Comparison of ENCODE assay signal across 9 cellular contexts in the genomic region with DNA sequence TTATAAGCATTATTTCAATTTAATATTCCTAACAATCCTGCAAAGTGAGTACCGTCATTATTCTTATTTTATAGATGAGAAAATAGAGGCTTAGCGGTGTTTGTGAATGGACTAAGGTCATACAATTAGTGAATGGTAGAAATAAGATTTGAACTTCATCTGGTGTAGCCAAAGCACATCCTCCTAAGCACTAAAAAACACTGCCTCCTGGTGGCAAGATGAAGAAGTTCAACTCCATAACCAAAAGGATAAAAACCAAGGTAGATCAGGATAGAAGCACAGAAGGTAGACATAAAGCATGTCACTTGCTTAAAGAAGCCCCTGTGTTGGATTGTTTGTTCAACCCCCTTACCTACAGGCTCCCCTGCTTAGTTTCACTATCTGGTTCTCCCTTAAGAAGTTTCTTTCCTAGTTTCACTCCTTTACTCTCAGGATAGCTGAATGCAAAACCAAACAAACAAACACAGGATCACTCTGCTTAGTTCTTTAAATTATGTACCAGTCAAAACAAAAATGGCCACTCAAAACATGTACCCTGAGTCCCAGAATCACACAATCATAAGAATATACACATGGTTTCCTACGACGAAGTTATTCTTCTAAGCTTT. TPM values are rescaled to one million over a fixed set of nuclear protein-coding genes. Genes with fewer than 3 reads are reported as not detected.
DNase-seq lines count a peak whose midpoint lies in the region; ATAC-seq and TF ChIP-seq lines count a peak whose summit lies in the region.
"Had no signal": no experiment of that assay in that cellular context is flagged by ENCODE, and none has a peak within 500 bp of the region (broad histone marks: within the 10 kb centered on the region; RNA-seq: fewer than 3 reads in every experiment).

No MANE protein-coding gene starts in this region.

- no peaks in the 10 kb centered on the region for H3K9me3 ChIP-seq in CD4-positive, alpha-beta memory T cell (ENCODE audit: control insufficient read depth in 1 of 2, low read length in 2 of 2)
- H3K9me3 ChIP-seq in RWPE2 (ENCODE audit: severe bottlenecking) (no peaks in the 10 kb centered on the region), mesenchymal stem cell (ENCODE audit: control insufficient read depth, low read length) (no peaks in the 10 kb centered on the region)

- H3K9me3 Mint-ChIP-seq in CD4-positive, alpha-beta memory T cell: no peaks in the 10 kb centered on the region

- H3K36me3 Mint-ChIP-seq in CD4-positive, alpha-beta memory T cell: no peaks in the 10 kb centered on the region

- H3K4me1 Mint-ChIP-seq in CD4-positive, alpha-beta memory T cell: peaks cover 6 to 32% (median 22%) of the 10 kb centered on the region in 4 donors

- ATAC-seq in GM19395 (IDR thresholded peaks at IDR 0.05; ENCODE audit: unreplicated experiment): peak; percentile 64
- ATAC-seq in RWPE2 (ENCODE audit: low read depth): no peak
- ATAC-seq in GM18505 (IDR thresholded peaks at IDR 0.05; ENCODE audit: unreplicated experiment): no peak
- no peak for ATAC-seq in GM21515 (IDR thresholded peaks at IDR 0.05; ENCODE audit: unreplicated experiment)
- no peak for ATAC-seq in HG03469 (IDR thresholded peaks at IDR 0.05; ENCODE audit: unreplicated experiment)

- no peaks in the 10 kb centered on the region for H3K27me3 Mint-ChIP-seq in CD4-positive, alpha-beta memory T cell

- no peak overlapping the region for H2BK120ac ChIP-seq in mesenchymal stem cell (ENCODE audit: low read depth, low read length)

- no peak overlapping the region for H2BK15ac ChIP-seq in mesenchymal stem cell (ENCODE audit: low read depth, poor library complexity, severe bottlenecking)

- no peaks in the 10 kb centered on the region for H3K79me1 ChIP-seq in mesenchymal stem cell (replicated peaks; ENCODE audit: low read length, poor library complexity, severe bottlenecking)

- no peak overlapping the region for H3K4me3 ChIP-seq in CD4-positive, alpha-beta memory T cell (ENCODE audit: low read length in 2 of 2)
- no peak overlapping the region for H3K4me3 ChIP-seq in RWPE2 (ENCODE audit: severe bottlenecking)
- H3K4me3 ChIP-seq in mesenchymal stem cell (ENCODE audit: insufficient read depth in 1 of 2, low read depth in 1 of 2, low read length in 2 of 2): no peak overlapping the region

- H3K27me3 ChIP-seq in CD4-positive, alpha-beta memory T cell (ENCODE audit: insufficient read depth, low read length): no peaks in the 10 kb centered on the region
- no peaks in the 10 kb centered on the region for H3K27me3 ChIP-seq in RWPE2 (ENCODE audit: insufficient read depth, poor library complexity, severe bottlenecking)
- H3K27me3 ChIP-seq in mesenchymal stem cell (ENCODE audit: control insufficient read depth in 1 of 2, insufficient read depth in 1 of 2, low read length in 2 of 2): peaks cover 0 to 4% of the 10 kb centered on the region in 2 experiments

- TF ChIP-seq CTCF in RWPE2 (IDR thresholded peaks at IDR 0.05; ENCODE audit: poor library complexity, severe bottlenecking): peak; percentile 24

- H2AFZ ChIP-seq in mesenchymal stem cell (ENCODE audit: low read depth, low read length): no peak overlapping the region

- no peak overlapping the region for H4K8ac ChIP-seq in mesenchymal stem cell (ENCODE audit: low read length)

- no peak overlapping the region for H2BK12ac ChIP-seq in mesenchymal stem cell (ENCODE audit: low read length in 2 of 2)

- no peak for TF ChIP-seq POLR2A in GM18505 (IDR thresholded peaks at IDR 0.05; ENCODE audit: borderline replicate concordance, extremely low read depth, insufficient read depth, insufficient read length)

- H3K27ac ChIP-seq in CD4-positive, alpha-beta memory T cell (ENCODE audit: low read depth, low read length): no peak overlapping the region
- peak overlapping the region; percentile 27 for H3K27ac ChIP-seq in RWPE2 (ENCODE audit: poor library complexity, severe bottlenecking)
- no peak overlapping the region for H3K27ac ChIP-seq in mesenchymal stem cell (ENCODE audit: low read length, poor library complexity, severe bottlenecking)

- no peak overlapping the region for H3K23ac ChIP-seq in mesenchymal stem cell (ENCODE audit: low read length in 2 of 2)

- H3K9ac ChIP-seq in mesenchymal stem cell (ENCODE audit: low read length): no peak overlapping the region

- H2BK5ac ChIP-seq in mesenchymal stem cell (ENCODE audit: low read depth, low read length, poor library complexity, severe bottlenecking): no peak overlapping the region

- H3K27ac Mint-ChIP-seq in CD4-positive, alpha-beta memory T cell: no peak overlapping the region

- H3K18ac ChIP-seq in mesenchymal stem cell (ENCODE audit: low read depth in 1 of 2, low read length in 2 of 2): no peak overlapping the region

- no peak overlapping the region for H3K4me3 Mint-ChIP-seq in CD4-positive, alpha-beta memory T cell

- POLR2A ChIA-PET in CD4-positive, alpha-beta memory T cell (lab: Charles Lee; ENCODE audit: partially characterized antibody): interaction anchor here (1.0 to 1.5 kb wide), 2 partner anchors 12 to 13 kb away, joined by 3 read pairs; partner anchors contain the start of gene AIM2

- CTCF ChIA-PET in CD4-positive, alpha-beta memory T cell (lab: Charles Lee; ENCODE audit: partially characterized antibody): interaction anchor here (1.0 to 4.5 kb wide), 14 partner anchors 9 to 1131 kb away, joined by 3 to 44 read pairs (median 4); partner anchors contain the start of gene AIM2

- peaks cover 7% of the 10 kb centered on the region for H3K4me1 ChIP-seq in CD4-positive, alpha-beta memory T cell (ENCODE audit: insufficient read depth, low read length)
- H3K4me1 ChIP-seq in RWPE2 (ENCODE audit: insufficient read depth, poor library complexity, severe bottlenecking) (peaks cover 49% of the 10 kb centered on the region), mesenchymal stem cell (ENCODE audit: control insufficient read depth, insufficient read depth, low read depth, low read length) (no peaks in the 10 kb centered on the region)

- H2AK5ac ChIP-seq in mesenchymal stem cell (ENCODE audit: low read length, severe bottlenecking): no peak overlapping the region

- H4K91ac ChIP-seq in mesenchymal stem cell (ENCODE audit: low read length): no peak overlapping the region

- 85% methylated on average over 3 of the region's 4 CpGs for WGBS in mesenchymal stem cell

- intact Hi-C loops in CD4-positive, alpha-beta memory T cell (cut with micrococcal nuclease): loop anchor here (1.0 to 10.0 kb wide), 5 partner anchors 13 to 1124 kb away; partner anchors contain the start of genes AIM2 and KIRREL1

- DNase-seq in CD4-positive, alpha-beta memory T cell: peak in 4 of 5 donors; percentile 39 to 57 (median 40)
- DNase-seq in RWPE2 (ENCODE audit: low spot score): no peak
- peak; percentile 35 for DNase-seq in iPS-NIHi7 (ENCODE audit: extremely low spot score)
- no peak for DNase-seq in mesenchymal stem cell

- no peaks in the 10 kb centered on the region for H3K36me3 ChIP-seq in CD4-positive, alpha-beta memory T cell (ENCODE audit: insufficient read depth, low read length)
- H3K36me3 ChIP-seq in RWPE2 (ENCODE audit: low read depth) (no peaks in the 10 kb centered on the region), mesenchymal stem cell (ENCODE audit: control insufficient read depth in 1 of 2, insufficient read depth in 2 of 2, low read depth in 1 of 2, low read length in 2 of 2) (no peaks in the 10 kb centered on the region)

- no peak overlapping the region for H3K4me2 ChIP-seq in mesenchymal stem cell (ENCODE audit: low read length, poor library complexity, severe bottlenecking)

- H3K4ac ChIP-seq in mesenchymal stem cell (ENCODE audit: low read depth in 1 of 2, low read length in 2 of 2): no peak overlapping the region

- H3K14ac ChIP-seq in mesenchymal stem cell (ENCODE audit: low read length in 2 of 2): no peak overlapping the region

RNA-seq across cellular contexts. Expression of gene AIM2, which starts 12.7 kb away (rescaled TPM):
- total RNA-seq in CD4-positive, alpha-beta memory T cell: 1 to 10 TPM; 7.8 to 8.1 TPM
- 1 to 10 TPM; 2.9 to 8.0 TPM for polyA plus RNA-seq in CD4-positive, alpha-beta memory T cell
- polyA plus RNA-seq in mesenchymal stem cell (2013, experiment 1 of 2): 0.08 TPM
- 0.18 TPM for polyA plus RNA-seq in mesenchymal stem cell (2013, experiment 2 of 2)
- total RNA-seq: LHCN-M2 had no signal

Comparison
In these comparisons a context has a peak if more than half of its experiments do, and no peak if none do; other contexts are left out.
1. DNase-seq: peak in CD4-positive, alpha-beta memory T cell (4 of 5) and iPS-NIHi7 (single experiment); none in RWPE2 (single experiment) and mesenchymal stem cell (single experiment).